Comparison of ENCODE assay signal across 8 cellular contexts in the genomic region with DNA sequence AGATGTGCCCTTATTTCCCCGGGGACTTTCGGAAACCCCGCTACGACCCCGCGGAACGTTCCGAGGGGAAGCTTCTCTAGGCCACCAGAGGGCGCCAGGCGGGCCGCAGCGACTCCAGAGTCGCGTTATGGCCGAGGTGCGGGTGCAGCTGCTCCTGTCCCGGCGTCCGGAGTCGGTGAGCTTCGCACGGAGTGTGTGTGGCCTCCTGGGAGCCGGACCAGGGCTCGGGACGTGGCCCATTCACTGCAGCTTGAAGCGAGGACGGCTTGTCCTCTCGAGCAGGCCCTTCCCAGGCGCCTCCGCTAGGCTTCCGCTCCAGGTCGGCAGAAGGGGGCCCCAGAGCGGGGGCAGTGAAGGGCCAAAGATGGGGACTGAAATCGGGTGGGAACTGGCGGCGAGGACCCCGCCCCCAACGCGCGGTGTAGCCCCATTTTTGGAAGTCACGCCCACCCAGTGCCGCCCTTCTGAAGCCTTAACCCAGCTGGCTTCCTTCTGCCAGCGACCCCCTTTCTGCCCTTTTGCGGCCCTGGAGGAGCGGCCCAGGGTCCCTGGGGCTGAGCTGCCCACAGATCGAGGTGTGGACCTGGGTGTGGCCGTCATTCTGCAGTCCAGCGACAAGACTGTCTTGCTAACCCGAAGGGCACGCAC. TPM values are rescaled to one million over a fixed set of nuclear protein-coding genes. Genes with fewer than 3 reads are reported as not detected.
DNase-seq lines count a peak whose midpoint lies in the region; ATAC-seq, FAIRE-seq and TF ChIP-seq lines count a peak whose summit lies in the region.

A gene with protein sequence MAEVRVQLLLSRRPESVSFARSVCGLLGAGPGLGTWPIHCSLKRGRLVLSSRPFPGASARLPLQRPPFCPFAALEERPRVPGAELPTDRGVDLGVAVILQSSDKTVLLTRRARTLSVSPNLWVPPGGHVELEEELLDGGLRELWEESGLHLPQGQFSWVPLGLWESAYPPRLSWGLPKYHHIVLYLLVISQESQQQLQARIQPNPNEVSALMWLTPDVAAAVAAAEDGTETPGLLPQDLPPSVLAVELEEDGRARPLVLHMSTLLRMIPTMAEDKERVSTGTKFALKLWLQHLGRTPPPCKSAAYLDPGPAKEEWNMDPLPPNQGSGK (plus strand): TSS at position 117 of the 648 bp plus-strand sequence. CDS start 11 bp downstream, at position 128.

- H3K27ac ChIP-seq in A549 (peak within 1 kb of the TSS; percentile 82 to 95), cingulate gyrus (ENCODE audit: low read depth, low read length) (peak within 1 kb of the TSS; percentile 70), left lung (peak within 1 kb of the TSS; percentile 73 to 82)

- no peak for FAIRE-seq in A549 (lab: Jason Lieb, UNC)

- intact Hi-C loops in left lung (cut with DNase I): loop anchor here in 1 of 2 donors (10.0 kb wide), 1 partner anchor 169 kb away; no protein-coding TSS in a partner anchor

- peak; percentile 51 for TF ChIP-seq POLR2A in A549 (IDR thresholded peaks at IDR 0.05; ENCODE audit: low read length)

- WGBS in A549 (ENCODE audit: missing lambda C conversion rate): under 1% methylated on average over 36 of the region's 50 CpGs

- POLR2A ChIA-PET in A549 (lab: Yijun Ruan, JAX): interaction anchor here (0.5 to 3.3 kb wide), 10 partner anchors 11 to 186 kb away, joined by 3 to 48 read pairs (median 6); a partner anchor contains a TSS

- TF ChIP-seq CTCF in A549 (IDR thresholded peaks at IDR 0.05) (peak; percentile 92), left lung (IDR thresholded peaks at IDR 0.05) (peak; percentile 88 to 93)

- H3K36me3 ChIP-seq in left lung: peaks cover 3 to 57% of the 10 kb centered on the region in 2 donors

- peak; percentile 57 to 66 for TF ChIP-seq RAD21 in A549 (conservative IDR thresholded peaks at IDR 0.05 in 1 of 2, IDR thresholded peaks at IDR 0.05 in 1 of 2)

- H3K4me2 ChIP-seq in A549: peak within 1 kb of the TSS; percentile 95

- TF ChIP-seq EP300 in A549 (IDR thresholded peaks at IDR 0.05): no peak

- ATAC-seq in A549 (peak; percentile 82 to 89), GM18508 (IDR thresholded peaks at IDR 0.05; ENCODE audit: insufficient read depth, unreplicated experiment) (peak; percentile 14), HG03045 (IDR thresholded peaks at IDR 0.05; ENCODE audit: unreplicated experiment) (peak; percentile 52), left lung (peak; percentile 89)

- no peaks in the 10 kb centered on the region for H3K9me3 ChIP-seq in A549
- H3K9me3 ChIP-seq in left lung: no peaks in the 10 kb centered on the region

- peak; percentile 79 to 93 for DNase-seq in A549 (ENCODE audit: low read depth in 1 of 2, low spot score in 1 of 2)
- peak; percentile 88 for DNase-seq in NCI-H2227 (lab: John Stamatoyannopoulos, UW; ENCODE audit: unreplicated experiment)
- peak; percentile 67 to 71 for DNase-seq in activated CD4-positive, alpha-beta T cell treated with anti-CD3 and anti-CD28 coated beads for 24 hours (ENCODE audit: low read depth in 2 of 2)
- DNase-seq in left lung: peak; percentile 83 to 96
- peak; percentile 81 for DNase-seq in stimulated activated CD4-positive, alpha-beta T cell treated with anti-CD3 and anti-CD28 coated beads, Interleukin-4, amount 100 ng/mL, for 24 hours

- H3K27me3 ChIP-seq in left lung: no peaks in the 10 kb centered on the region

- peaks cover 4% of the 10 kb centered on the region; the same call in 1 of the 3 replicates for H3K4me1 ChIP-seq in A549
- H3K4me1 ChIP-seq in left lung: peaks cover 9 to 16% of the 10 kb centered on the region in 2 donors

- H3K4me3 ChIP-seq in A549 (peak within 1 kb of the TSS; percentile 55), left lung (peak within 1 kb of the TSS; percentile 52 to 64)

- CTCF ChIA-PET in A549 (lab: Yijun Ruan, JAX): interaction anchor here (0.7 to 7.8 kb wide), 56 partner anchors 7 to 186 kb away, joined by 3 to 185 read pairs (median 5); a partner anchor contains a TSS

TF ChIP-seq in A549, 52 proteins besides CTCF, POLR2A, EP300 and RAD21 (continues in another document):
- TF ChIP-seq GATA3 (IDR thresholded peaks at IDR 0.05; ENCODE audit: borderline replicate concordance): no peak
- TF ChIP-seq KDM5A (IDR thresholded peaks at IDR 0.05): no peak
- TF ChIP-seq, protein P1, sequence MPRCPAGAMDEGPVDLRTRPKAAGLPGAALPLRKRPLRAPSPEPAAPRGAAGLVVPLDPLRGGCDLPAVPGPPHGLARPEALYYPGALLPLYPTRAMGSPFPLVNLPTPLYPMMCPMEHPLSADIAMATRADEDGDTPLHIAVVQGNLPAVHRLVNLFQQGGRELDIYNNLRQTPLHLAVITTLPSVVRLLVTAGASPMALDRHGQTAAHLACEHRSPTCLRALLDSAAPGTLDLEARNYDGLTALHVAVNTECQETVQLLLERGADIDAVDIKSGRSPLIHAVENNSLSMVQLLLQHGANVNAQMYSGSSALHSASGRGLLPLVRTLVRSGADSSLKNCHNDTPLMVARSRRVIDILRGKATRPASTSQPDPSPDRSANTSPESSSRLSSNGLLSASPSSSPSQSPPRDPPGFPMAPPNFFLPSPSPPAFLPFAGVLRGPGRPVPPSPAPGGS (IDR thresholded peaks at IDR 0.05): 0 out of 3 replicates have a peak, but pooled peaks have one; percentile 34
- TF ChIP-seq ZSCAN20 (CRISPR knock-in tag; IDR thresholded peaks at IDR 0.05): no peak
- TF ChIP-seq TP53 (CRISPR knock-in tag; IDR thresholded peaks at IDR 0.05): no peak
- TF ChIP-seq, protein P2, sequence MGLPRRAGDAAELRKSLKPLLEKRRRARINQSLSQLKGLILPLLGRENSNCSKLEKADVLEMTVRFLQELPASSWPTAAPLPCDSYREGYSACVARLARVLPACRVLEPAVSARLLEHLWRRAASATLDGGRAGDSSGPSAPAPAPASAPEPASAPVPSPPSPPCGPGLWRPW (IDR thresholded peaks at IDR 0.05): no peak
- TF ChIP-seq CHD2 (IDR thresholded peaks at IDR 0.05; ENCODE audit: low read length, partially characterized antibody): peak; percentile 35
- no peak for TF ChIP-seq HDAC2 (IDR thresholded peaks at IDR 0.05)
- TF ChIP-seq, protein P3, sequence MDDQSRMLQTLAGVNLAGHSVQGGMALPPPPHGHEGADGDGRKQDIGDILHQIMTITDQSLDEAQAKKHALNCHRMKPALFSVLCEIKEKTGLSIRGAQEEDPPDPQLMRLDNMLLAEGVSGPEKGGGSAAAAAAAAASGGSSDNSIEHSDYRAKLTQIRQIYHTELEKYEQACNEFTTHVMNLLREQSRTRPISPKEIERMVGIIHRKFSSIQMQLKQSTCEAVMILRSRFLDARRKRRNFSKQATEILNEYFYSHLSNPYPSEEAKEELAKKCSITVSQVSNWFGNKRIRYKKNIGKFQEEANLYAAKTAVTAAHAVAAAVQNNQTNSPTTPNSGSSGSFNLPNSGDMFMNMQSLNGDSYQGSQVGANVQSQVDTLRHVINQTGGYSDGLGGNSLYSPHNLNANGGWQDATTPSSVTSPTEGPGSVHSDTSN (IDR thresholded peaks at IDR 0.05): 0 out of 2 replicates have a peak, but pooled peaks have one; percentile 26
- no peak for TF ChIP-seq CEBPB (IDR thresholded peaks at IDR 0.05)
- TF ChIP-seq, protein P4, sequence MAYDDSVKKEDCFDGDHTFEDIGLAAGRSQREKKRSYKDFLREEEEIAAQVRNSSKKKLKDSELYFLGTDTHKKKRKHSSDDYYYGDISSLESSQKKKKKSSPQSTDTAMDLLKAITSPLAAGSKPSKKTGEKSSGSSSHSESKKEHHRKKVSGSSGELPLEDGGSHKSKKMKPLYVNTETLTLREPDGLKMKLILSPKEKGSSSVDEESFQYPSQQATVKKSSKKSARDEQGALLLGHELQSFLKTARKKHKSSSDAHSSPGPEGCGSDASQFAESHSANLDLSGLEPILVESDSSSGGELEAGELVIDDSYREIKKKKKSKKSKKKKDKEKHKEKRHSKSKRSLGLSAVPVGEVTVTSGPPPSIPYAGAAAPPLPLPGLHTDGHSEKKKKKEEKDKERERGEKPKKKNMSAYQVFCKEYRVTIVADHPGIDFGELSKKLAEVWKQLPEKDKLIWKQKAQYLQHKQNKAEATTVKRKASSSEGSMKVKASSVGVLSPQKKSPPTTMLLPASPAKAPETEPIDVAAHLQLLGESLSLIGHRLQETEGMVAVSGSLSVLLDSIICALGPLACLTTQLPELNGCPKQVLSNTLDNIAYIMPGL (CRISPR knock-in tag; IDR thresholded peaks at IDR 0.05; ENCODE audit: borderline replicate concordance): peak; percentile 90
- no peak; the same call in 1 of the 2 replicates for TF ChIP-seq FOSB (CRISPR knock-in tag; IDR thresholded peaks at IDR 0.05)
- TF ChIP-seq ZFP36 (IDR thresholded peaks at IDR 0.05; ENCODE audit: borderline replicate concordance, partially characterized antibody): no peak
- no peak for TF ChIP-seq RARB (CRISPR knock-in tag; IDR thresholded peaks at IDR 0.05)
- no peak for TF ChIP-seq CHD4 (IDR thresholded peaks at IDR 0.05; ENCODE audit: borderline replicate concordance)
- TF ChIP-seq, protein P5, sequence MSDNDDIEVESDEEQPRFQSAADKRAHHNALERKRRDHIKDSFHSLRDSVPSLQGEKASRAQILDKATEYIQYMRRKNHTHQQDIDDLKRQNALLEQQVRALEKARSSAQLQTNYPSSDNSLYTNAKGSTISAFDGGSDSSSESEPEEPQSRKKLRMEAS (IDR thresholded peaks at IDR 0.05): peak; percentile 59; the same call in 1 of the 2 replicates
- TF ChIP-seq, protein P6, sequence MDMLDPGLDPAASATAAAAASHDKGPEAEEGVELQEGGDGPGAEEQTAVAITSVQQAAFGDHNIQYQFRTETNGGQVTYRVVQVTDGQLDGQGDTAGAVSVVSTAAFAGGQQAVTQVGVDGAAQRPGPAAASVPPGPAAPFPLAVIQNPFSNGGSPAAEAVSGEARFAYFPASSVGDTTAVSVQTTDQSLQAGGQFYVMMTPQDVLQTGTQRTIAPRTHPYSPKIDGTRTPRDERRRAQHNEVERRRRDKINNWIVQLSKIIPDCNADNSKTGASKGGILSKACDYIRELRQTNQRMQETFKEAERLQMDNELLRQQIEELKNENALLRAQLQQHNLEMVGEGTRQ (IDR thresholded peaks at IDR 0.05): no peak
- TF ChIP-seq FOXS1 (CRISPR knock-in tag; IDR thresholded peaks at IDR 0.05): no peak
- no peak for TF ChIP-seq JUNB (IDR thresholded peaks at IDR 0.05)
- TF ChIP-seq NPAS2 (CRISPR knock-in tag; IDR thresholded peaks at IDR 0.05; ENCODE audit: borderline replicate concordance): no peak
- no peak for TF ChIP-seq MAFK (IDR thresholded peaks at IDR 0.05; ENCODE audit: partially characterized antibody)
- TF ChIP-seq RNF2 (IDR thresholded peaks at IDR 0.05; ENCODE audit: borderline replicate concordance, low read depth): no peak
- no peak for TF ChIP-seq BHLHE40 (IDR thresholded peaks at IDR 0.05; ENCODE audit: low read depth, low read length)

RNA-seq across cellular contexts. Expression of the gene that starts here (rescaled TPM):
- polyA plus RNA-seq in A549 (2011; rRNA removed): 6.7 and 9.0 TPM in 2 replicates
- 4.6 and 5.1 TPM in 2 replicates for polyA plus RNA-seq in A549 (2012; cell fraction: cytosol; rRNA removed)
- 9.4 and 11.2 TPM in 2 replicates for polyA plus RNA-seq in A549 (2012; cell fraction: nucleus; rRNA removed)
- polyA plus RNA-seq in A549 (2017; fragmentation: RNase III; extraction: RNeasy Plus Mini Kit Qiagen cat#74134 plus additional on column Dnase treatment): 4.6 to 5.7 TPM (median 4.9 TPM) in 3 replicates
- 5.2 and 6.7 TPM in 2 replicates for polyA minus RNA-seq in A549 (2011; rRNA and poly(A)+ RNA removed)
- 1 to 10 TPM; 2.7 to 4.5 TPM for total RNA-seq in left lung

Comparison
In these comparisons a context has a peak if more than half of its experiments do, and no peak if none do; other contexts are left out.
1. Peak in every context shown above with its lines: DNase-seq, ATAC-seq, H3K4me3 ChIP-seq and H3K27ac ChIP-seq.
2. ATAC-seq: peak in every context shown above with its lines; median percentile 89 in left lung; 86 in A549; 52 in HG03045; 14 in GM18508.